ENCODE assay signal across 10 cellular contexts in genomic region chr14:32509632-32510187, GRCh38.
A peak's percentile ranks its signal among the peaks of the same experiment; 100 is the strongest.
DNase-seq lines count a peak whose midpoint lies in the region; ATAC-seq, FAIRE-seq and TF ChIP-seq lines count a peak whose summit lies in the region.
"Had no signal": no experiment of that assay in that cellular context is flagged by ENCODE, and none has a peak within 500 bp of the region (broad histone marks: within the 10 kb centered on the region; RNA-seq: fewer than 3 reads in every experiment).

No MANE protein-coding gene starts in this region.

- TF ChIP-seq CTCF in endothelial cell of umbilical vein (IDR thresholded peaks at IDR 0.05; ENCODE audit: extremely low read depth in 1 of 2, insufficient read depth in 1 of 2, low read depth in 1 of 2, low read length in 2 of 2) (no peak), upper lobe of left lung (IDR thresholded peaks at IDR 0.05) (no peak)

- H3K9me3 Mint-ChIP-seq in activated CD8-positive, alpha-beta T cell treated with anti-CD3 and anti-CD28 coated beads, Interleukin-2, amount 10 ng/mL, durations not matched to agents 7 days and 5 days (ENCODE audit: insufficient read depth) = no peaks in the 10 kb centered on the region

- H3K9me3 ChIP-seq in endothelial cell of umbilical vein (replicated peaks; ENCODE audit: control insufficient read depth, insufficient read depth, low read length) = no peaks in the 10 kb centered on the region
- H3K9me3 ChIP-seq in mesodermal cell (ENCODE audit: control insufficient read depth, low read length) = no peaks in the 10 kb centered on the region
- H3K9me3 ChIP-seq in upper lobe of left lung = no peaks in the 10 kb centered on the region

- H3K4me3 ChIP-seq in endothelial cell of umbilical vein (replicated peaks in 1 of 3; ENCODE audit: insufficient read depth in 1 of 3, low read depth in 1 of 3, low read length in 3 of 3) (no peak overlapping the region), mesodermal cell (ENCODE audit: extremely low read depth, insufficient read depth, low read length, poor library complexity, severe bottlenecking) (no peak overlapping the region), upper lobe of left lung (no peak overlapping the region)

- no peaks in the 10 kb centered on the region for H3K27me3 Mint-ChIP-seq in activated CD8-positive, alpha-beta T cell treated with anti-CD3 and anti-CD28 coated beads, Interleukin-2, amount 10 ng/mL, durations not matched to agents 7 days and 5 days (ENCODE audit: low read depth)

- H3K9me1 ChIP-seq in endothelial cell of umbilical vein (replicated peaks; ENCODE audit: control insufficient read depth, extremely low read depth, insufficient read depth, low read length) = no peaks in the 10 kb centered on the region

- intact Hi-C loops in endothelial cell of umbilical vein (cut with micrococcal nuclease) = loop anchor here (1.0 to 5.0 kb wide), 5 partner anchors 16 to 432 kb away; partner anchors contain the start of gene ARHGAP5

- POLR2A ChIA-PET in endothelial cell of umbilical vein (lab: Charles Lee) = no interaction called here
- POLR2A ChIA-PET in activated CD8-positive, alpha-beta T cell treated with anti-CD3 and anti-CD28 coated beads, Interleukin-2, amount 10 ng/mL, durations not matched to agents 7 days and 5 days (lab: Charles Lee) = no interaction called here

- ATAC-seq in upper lobe of left lung (ENCODE audit: low FRiP score in 2 of 2) = peak; percentile 58 to 63
- no peak for ATAC-seq in activated CD8-positive, alpha-beta T cell treated with anti-CD3 and anti-CD28 coated beads, Interleukin-2, amount 10 ng/mL, durations not matched to agents 7 days and 5 days

- DNase-seq in DMS153 (lab: John Stamatoyannopoulos, UW) (peak; percentile 8), DMS153 treated with DMSO at 0.1 percent for 48 hours (lab: John Stamatoyannopoulos, UW; ENCODE audit: unreplicated experiment) (no peak), endothelial cell of umbilical vein (ENCODE audit: low read depth, low spot score) (peak; percentile 98), upper lobe of left lung (no peak), cerebellar nuclear complex (lab: John Stamatoyannopoulos, UW) (no peak), NCI-H146 treated with DMSO at 0.1 percent for 48 hours (lab: John Stamatoyannopoulos, UW; ENCODE audit: unreplicated experiment) (no peak)
- DNase-seq in activated CD8-positive, alpha-beta T cell treated with anti-CD3 and anti-CD28 coated beads, Interleukin-2, amount 10 ng/mL, durations not matched to agents 7 days and 5 days = no peak
- DNase-seq: activated CD4-positive, CD25-positive, alpha-beta regulatory T cell had no signal

- peak overlapping the region; percentile 25 for H3K9ac ChIP-seq in endothelial cell of umbilical vein (replicated peaks; ENCODE audit: extremely low read depth, insufficient read depth, low read length)

- H3K79me2 ChIP-seq in endothelial cell of umbilical vein (ENCODE audit: control insufficient read depth, insufficient read depth, low read length) = no peaks in the 10 kb centered on the region

- H3K4me1 Mint-ChIP-seq in activated CD8-positive, alpha-beta T cell treated with anti-CD3 and anti-CD28 coated beads, Interleukin-2, amount 10 ng/mL, durations not matched to agents 7 days and 5 days (ENCODE audit: low read depth) = no peaks in the 10 kb centered on the region

- H3K4me1 ChIP-seq in endothelial cell of umbilical vein (ENCODE audit: control insufficient read depth, extremely low read depth, insufficient read depth, low read length) = peaks cover 25% of the 10 kb centered on the region
- peaks cover 11% of the 10 kb centered on the region for H3K4me1 ChIP-seq in mesodermal cell (ENCODE audit: control insufficient read depth, insufficient read depth, low read length, poor library complexity, severe bottlenecking)
- peaks cover 0 to 2% (median 0%) of the 10 kb centered on the region in 4 donors for H3K4me1 ChIP-seq in upper lobe of left lung

- no peak for TF ChIP-seq EP300 in upper lobe of left lung (IDR thresholded peaks at IDR 0.05)

- peak overlapping the region; percentile 36 for H2AFZ ChIP-seq in endothelial cell of umbilical vein (ENCODE audit: low read depth, low read length)

- CTCF ChIA-PET in endothelial cell of umbilical vein (lab: Charles Lee) = interaction anchor here (0.6 to 3.3 kb wide), 7 partner anchors 15 to 999 kb away, joined by 3 to 17 read pairs (median 3); no protein-coding TSS in a partner anchor
- CTCF ChIA-PET in activated CD8-positive, alpha-beta T cell treated with anti-CD3 and anti-CD28 coated beads, Interleukin-2, amount 10 ng/mL, durations not matched to agents 7 days and 5 days (lab: Charles Lee) = no interaction called here

- WGBS in mesodermal cell (ENCODE audit: insufficient coverage in 2 of 2), 2 experiments = 89 to 97% methylated on average over 9 to 10 of the region's 10 CpGs
- WGBS in upper lobe of left lung, 2 donors = 59 to 84% methylated on average over 10 of the region's 10 CpGs

- no peak overlapping the region for H3K4me3 Mint-ChIP-seq in activated CD8-positive, alpha-beta T cell treated with anti-CD3 and anti-CD28 coated beads, Interleukin-2, amount 10 ng/mL, durations not matched to agents 7 days and 5 days

- H3K36me3 ChIP-seq in endothelial cell of umbilical vein (ENCODE audit: control insufficient read depth in 2 of 2, extremely low read depth in 1 of 2, insufficient read depth in 2 of 2, low read length in 2 of 2) (no peaks in the 10 kb centered on the region), mesodermal cell (ENCODE audit: control insufficient read depth, insufficient read depth, low read length) (no peaks in the 10 kb centered on the region), upper lobe of left lung (no peaks in the 10 kb centered on the region)

- H4K20me1 ChIP-seq in endothelial cell of umbilical vein (replicated peaks; ENCODE audit: control insufficient read depth, extremely low read depth, insufficient read depth, low read length) = no peaks in the 10 kb centered on the region

- H3K36me3 Mint-ChIP-seq in activated CD8-positive, alpha-beta T cell treated with anti-CD3 and anti-CD28 coated beads, Interleukin-2, amount 10 ng/mL, durations not matched to agents 7 days and 5 days (ENCODE audit: low read depth) = no peaks in the 10 kb centered on the region

- dilution Hi-C loops in endothelial cell of umbilical vein (cut with MboI; ENCODE audit: extremely low pct_ligation_motif_present, low sequenced_read_pairs) = no loop called here

- peak; percentile 97 for FAIRE-seq in endothelial cell of umbilical vein (lab: Jason Lieb, UNC)

- H3K27ac ChIP-seq in endothelial cell of umbilical vein (ENCODE audit: insufficient read depth, low read depth, low read length) = peak overlapping the region; percentile 67
- H3K27ac ChIP-seq in mesodermal cell (ENCODE audit: low read depth, low read length, severe bottlenecking) = peak overlapping the region; percentile 6
- H3K27ac ChIP-seq in upper lobe of left lung = peak overlapping the region; percentile 18 to 50 (median 39)
- H3K27ac ChIP-seq: 22Rv1 had no signal

- no peaks in the 10 kb centered on the region for H3K27me3 ChIP-seq in endothelial cell of umbilical vein (ENCODE audit: control insufficient read depth in 2 of 2, insufficient read depth in 2 of 2, low read length in 2 of 2)
- no peaks in the 10 kb centered on the region for H3K27me3 ChIP-seq in upper lobe of left lung

- no peak overlapping the region for H3K27ac Mint-ChIP-seq in activated CD8-positive, alpha-beta T cell treated with anti-CD3 and anti-CD28 coated beads, Interleukin-2, amount 10 ng/mL, durations not matched to agents 7 days and 5 days

- H3K4me2 ChIP-seq in endothelial cell of umbilical vein (ENCODE audit: insufficient read depth, low read length) = peak overlapping the region; percentile 3

- no TSS peak for BruUV-seq in endothelial cell of umbilical vein (replicated peaks; lab: Mats Ljungman, UMichigan)

- TF ChIP-seq POLR2A in endothelial cell of umbilical vein (IDR thresholded peaks at IDR 0.05; ENCODE audit: low read depth, low read length) (peak; percentile 41), upper lobe of left lung (IDR thresholded peaks at IDR 0.05) (no peak)

TF ChIP-seq in endothelial cell of umbilical vein, 7 proteins besides CTCF, POLR2A, EP300 and RAD21:
- peak; percentile 22 for TF ChIP-seq MAX (IDR thresholded peaks at IDR 0.05; ENCODE audit: insufficient read depth, insufficient read length)
- peak; percentile 39 for TF ChIP-seq POLR2AphosphoS5 (IDR thresholded peaks at IDR 0.05; ENCODE audit: insufficient read depth, low read depth, low read length)
- peak; percentile 35 for TF ChIP-seq JUN (IDR thresholded peaks at IDR 0.05; ENCODE audit: borderline replicate concordance, insufficient read depth, insufficient read length, low read depth)
- no peak for TF ChIP-seq MYC (IDR thresholded peaks at IDR 0.05; ENCODE audit: low read depth, low read length)
- peak; percentile 42 for TF ChIP-seq FOS (IDR thresholded peaks at IDR 0.05; ENCODE audit: borderline replicate concordance, insufficient read depth, low read length)
- TF ChIP-seq GATA2 (IDR thresholded peaks at IDR 0.05; ENCODE audit: insufficient read depth, insufficient read length, low read depth, low read length) = no peak
- TF ChIP-seq EZH2 (IDR thresholded peaks at IDR 0.05; ENCODE audit: borderline replicate concordance, low read depth, low read length, severe bottlenecking) = no peak

Comparison
In these comparisons a context has a peak if more than half of its experiments do, and no peak if none do; other contexts are left out.
1. DNase-seq: peak in DMS153 (single experiment) and endothelial cell of umbilical vein (single experiment); none in DMS153 treated with DMSO at 0.1 percent for 48 hours (single experiment), upper lobe of left lung (0 of 2), cerebellar nuclear complex (0 of 2), NCI-H146 treated with DMSO at 0.1 percent for 48 hours (single experiment) and activated CD8-positive, alpha-beta T cell treated with anti-CD3 and anti-CD28 coated beads, Interleukin-2, amount 10 ng/mL, durations not matched to agents 7 days and 5 days (single experiment).
2. H3K27ac ChIP-seq: peak in every context shown above with its lines; median percentile 67 in endothelial cell of umbilical vein; 39 in upper lobe of left lung; 6 in mesodermal cell.